ENCODE assay signal across 20 cellular contexts in the genomic region with DNA sequence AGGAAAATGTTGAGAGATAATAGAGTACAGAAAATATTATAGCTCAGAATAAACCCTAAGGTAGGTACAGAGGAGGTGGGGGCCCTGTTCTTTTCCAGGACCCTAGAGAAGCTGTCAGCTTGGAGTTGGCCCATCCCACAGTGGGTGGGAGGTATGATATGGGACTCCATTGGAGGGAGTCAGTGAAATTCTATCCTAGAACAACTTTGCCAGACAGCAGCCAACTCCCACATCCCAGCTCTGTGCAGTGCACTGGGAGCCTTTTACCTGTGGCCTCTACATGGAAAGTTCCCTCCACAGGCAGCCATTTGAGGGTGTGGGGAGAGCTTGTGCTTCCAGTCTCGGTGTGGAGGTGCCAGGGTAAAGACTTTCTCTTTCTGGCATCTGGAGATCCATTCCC. TPM values are rescaled to one million over a fixed set of nuclear protein-coding genes. Genes with fewer than 3 reads are reported as not detected.
DNase-seq lines count a peak whose midpoint lies in the region; ATAC-seq and TF ChIP-seq lines count a peak whose summit lies in the region.
"Had no signal": no experiment of that assay in that cellular context is flagged by ENCODE, and none has a peak within 500 bp of the region (broad histone marks: within the 10 kb centered on the region; RNA-seq: fewer than 3 reads in every experiment).

No MANE protein-coding gene starts in this region.

- H3K36me3 ChIP-seq in esophagus muscularis mucosa (no peaks in the 10 kb centered on the region), muscle layer of duodenum (ENCODE audit: control insufficient read depth in 1 of 2, insufficient read depth in 2 of 2, low read length in 2 of 2) (no peaks in the 10 kb centered on the region), tibial nerve (no peaks in the 10 kb centered on the region)
- H3K36me3 ChIP-seq: esophagus squamous epithelium, neutrophil had no signal

- TF ChIP-seq EP300 in esophagus muscularis mucosa (IDR thresholded peaks at IDR 0.05) (no peak), tibial nerve (IDR thresholded peaks at IDR 0.05) (no peak)

- no peak for ATAC-seq in activated CD8-positive, alpha-beta T cell treated with anti-CD3 and anti-CD28 coated beads for 36 hours
- no peak for ATAC-seq in activated CD8-positive, alpha-beta T cell treated with anti-CD3 and anti-CD28 coated beads, Interleukin-2, amount 10 ng/mL, durations not matched to agents 7 days and 5 days
- ATAC-seq: K562, PC-3 had no signal

- no peak for DNase-seq in activated CD8-positive, alpha-beta T cell treated with anti-CD3 and anti-CD28 coated beads for 36 hours
- DNase-seq in activated CD8-positive, alpha-beta T cell treated with anti-CD3 and anti-CD28 coated beads, Interleukin-2, amount 10 ng/mL, durations not matched to agents 7 days and 5 days, result no peak
- DNase-seq in esophagus muscularis mucosa (ENCODE audit: extremely low spot score) (peak; percentile 45), tibial nerve (ENCODE audit: low spot score in 2 of 2) (no peak), NCI-H128 (lab: John Stamatoyannopoulos, UW; ENCODE audit: unreplicated experiment) (no peak), hepatic stellate cell (ENCODE audit: low spot score) (no peak)
- no peak for DNase-seq in activated CD4-positive, alpha-beta T cell treated with anti-CD3 and anti-CD28 coated beads for 1 hour
- DNase-seq: activated naive CD4-positive, alpha-beta T cell treated with anti-CD3 and anti-CD28 coated beads, Interleukin-2, amount 10 ng/mL, durations not matched to agents 7 days and 5 days; esophagus squamous epithelium; glutamatergic neuron; GOT3; PC-3; stimulated activated CD4-positive, alpha-beta T cell treated with anti-CD3 and anti-CD28 coated beads, Interleukin-2, amount 100 ng/mL, for 24 hours had no signal

- peaks cover 18% of the 10 kb centered on the region for H3K4me1 Mint-ChIP-seq in activated CD8-positive, alpha-beta T cell treated with anti-CD3 and anti-CD28 coated beads for 36 hours (ENCODE audit: low read depth)
- H3K4me1 Mint-ChIP-seq in activated CD8-positive, alpha-beta T cell treated with anti-CD3 and anti-CD28 coated beads, Interleukin-2, amount 10 ng/mL, durations not matched to agents 7 days and 5 days (ENCODE audit: low read depth), result peaks cover 9% of the 10 kb centered on the region
- H3K4me1 Mint-ChIP-seq: brain had no signal

- no peaks in the 10 kb centered on the region for H3K27me3 ChIP-seq in esophagus muscularis mucosa
- H3K27me3 ChIP-seq in muscle layer of duodenum (ENCODE audit: low read depth, low read length), result no peaks in the 10 kb centered on the region
- no peaks in the 10 kb centered on the region for H3K27me3 ChIP-seq in tibial nerve
- H3K27me3 ChIP-seq: esophagus squamous epithelium, neutrophil had no signal

- no peaks in the 10 kb centered on the region for H3K36me3 Mint-ChIP-seq in activated CD8-positive, alpha-beta T cell treated with anti-CD3 and anti-CD28 coated beads for 36 hours (ENCODE audit: low read depth)
- no peaks in the 10 kb centered on the region for H3K36me3 Mint-ChIP-seq in activated CD8-positive, alpha-beta T cell treated with anti-CD3 and anti-CD28 coated beads, Interleukin-2, amount 10 ng/mL, durations not matched to agents 7 days and 5 days (ENCODE audit: low read depth)
- H3K36me3 Mint-ChIP-seq: activated naive CD4-positive, alpha-beta T cell treated with anti-CD3 and anti-CD28 coated beads, Interleukin-2, amount 10 ng/mL, durations not matched to agents 7 days and 5 days; brain had no signal

- TF ChIP-seq POLR2A in esophagus muscularis mucosa (IDR thresholded peaks at IDR 0.05; ENCODE audit: low read depth) (no peak), tibial nerve (IDR thresholded peaks at IDR 0.05) (no peak)

- WGBS in esophagus muscularis mucosa, result 93% methylated on average over 1 of the region's 1 CpG
- 64 to 86% methylated on average over 1 of the region's 1 CpG for WGBS in tibial nerve, 2 donors

- H3K27me3 Mint-ChIP-seq in activated CD8-positive, alpha-beta T cell treated with anti-CD3 and anti-CD28 coated beads for 36 hours, result peaks cover 16% of the 10 kb centered on the region
- peaks cover 12% of the 10 kb centered on the region for H3K27me3 Mint-ChIP-seq in activated CD8-positive, alpha-beta T cell treated with anti-CD3 and anti-CD28 coated beads, Interleukin-2, amount 10 ng/mL, durations not matched to agents 7 days and 5 days (ENCODE audit: low read depth)

- H3K4me3 Mint-ChIP-seq in activated CD8-positive, alpha-beta T cell treated with anti-CD3 and anti-CD28 coated beads for 36 hours, result no peak overlapping the region
- H3K4me3 Mint-ChIP-seq in activated CD8-positive, alpha-beta T cell treated with anti-CD3 and anti-CD28 coated beads, Interleukin-2, amount 10 ng/mL, durations not matched to agents 7 days and 5 days, result no peak overlapping the region
- H3K4me3 Mint-ChIP-seq: activated naive CD4-positive, alpha-beta T cell treated with anti-CD3 and anti-CD28 coated beads, Interleukin-2, amount 10 ng/mL, durations not matched to agents 7 days and 5 days; brain; T-helper 2 cell treated with Interferon-gamma antibody and Interleukin-4, amounts not matched to agents 5 μg/mL and 100 μg/mL, for 36 hours had no signal

- CTCF ChIA-PET in activated CD8-positive, alpha-beta T cell treated with anti-CD3 and anti-CD28 coated beads for 36 hours (lab: Charles Lee), result interaction anchor here (1.2 to 1.9 kb wide), 3 partner anchors 9 to 62 kb away, joined by 3 to 4 read pairs (median 3); no protein-coding TSS in a partner anchor
- CTCF ChIA-PET in activated CD8-positive, alpha-beta T cell treated with anti-CD3 and anti-CD28 coated beads, Interleukin-2, amount 10 ng/mL, durations not matched to agents 7 days and 5 days (lab: Charles Lee), result interaction anchor here (2.5 kb wide), 1 partner anchor 9 kb away, joined by 8 read pairs; no protein-coding TSS in a partner anchor

- H3K4me3 ChIP-seq in esophagus muscularis mucosa (no peak overlapping the region), muscle layer of duodenum (ENCODE audit: low read depth in 1 of 2, low read length in 2 of 2) (no peak overlapping the region), tibial nerve (no peak overlapping the region)
- H3K4me3 ChIP-seq: esophagus squamous epithelium, K562 had no signal

- POLR2A ChIA-PET in activated CD8-positive, alpha-beta T cell treated with anti-CD3 and anti-CD28 coated beads for 36 hours (lab: Charles Lee), result no interaction called here
- POLR2A ChIA-PET in activated CD8-positive, alpha-beta T cell treated with anti-CD3 and anti-CD28 coated beads, Interleukin-2, amount 10 ng/mL, durations not matched to agents 7 days and 5 days (lab: Charles Lee), result no interaction called here

- no peak for TF ChIP-seq CTCF in activated CD8-positive, alpha-beta T cell treated with anti-CD3 and anti-CD28 coated beads for 36 hours (IDR thresholded peaks at IDR 0.05)
- TF ChIP-seq CTCF in esophagus muscularis mucosa (IDR thresholded peaks at IDR 0.05) (no peak), tibial nerve (IDR thresholded peaks at IDR 0.05) (no peak)

- intact Hi-C loops in activated CD8-positive, alpha-beta T cell treated with anti-CD3 and anti-CD28 coated beads for 36 hours (cut with micrococcal nuclease), result no loop called here
- intact Hi-C loops in esophagus muscularis mucosa (cut with DNase I), result no loop called here

- no peaks in the 10 kb centered on the region for H3K9me3 Mint-ChIP-seq in activated CD8-positive, alpha-beta T cell treated with anti-CD3 and anti-CD28 coated beads for 36 hours
- no peaks in the 10 kb centered on the region for H3K9me3 Mint-ChIP-seq in activated CD8-positive, alpha-beta T cell treated with anti-CD3 and anti-CD28 coated beads, Interleukin-2, amount 10 ng/mL, durations not matched to agents 7 days and 5 days (ENCODE audit: insufficient read depth)
- H3K9me3 Mint-ChIP-seq: activated naive CD4-positive, alpha-beta T cell treated with anti-CD3 and anti-CD28 coated beads, Interleukin-2, amount 10 ng/mL, durations not matched to agents 7 days and 5 days; brain had no signal

- H3K27ac Mint-ChIP-seq in activated CD8-positive, alpha-beta T cell treated with anti-CD3 and anti-CD28 coated beads for 36 hours, result peak overlapping the region; percentile 79
- no peak overlapping the region for H3K27ac Mint-ChIP-seq in activated CD8-positive, alpha-beta T cell treated with anti-CD3 and anti-CD28 coated beads, Interleukin-2, amount 10 ng/mL, durations not matched to agents 7 days and 5 days
- H3K27ac Mint-ChIP-seq: activated naive CD4-positive, alpha-beta T cell treated with anti-CD3 and anti-CD28 coated beads, Interleukin-2, amount 10 ng/mL, durations not matched to agents 7 days and 5 days; brain; T-helper 2 cell treated with Interferon-gamma antibody and Interleukin-4, amounts not matched to agents 5 μg/mL and 100 μg/mL, for 36 hours had no signal

- H3K9me3 ChIP-seq in esophagus muscularis mucosa (no peaks in the 10 kb centered on the region), muscle layer of duodenum (ENCODE audit: control insufficient read depth in 1 of 2, low read length in 2 of 2) (no peaks in the 10 kb centered on the region), tibial nerve (no peaks in the 10 kb centered on the region)
- H3K9me3 ChIP-seq: esophagus squamous epithelium, neutrophil had no signal

- H3K4me1 ChIP-seq in esophagus muscularis mucosa (peaks cover 0 to 28% (median 5%) of the 10 kb centered on the region in 4 donors), muscle layer of duodenum (ENCODE audit: control insufficient read depth in 1 of 2, insufficient read depth in 2 of 2, low read length in 2 of 2) (no peaks in the 10 kb centered on the region), tibial nerve (peaks cover 0 to 17% (median 8%) of the 10 kb centered on the region in 4 donors)
- H3K4me1 ChIP-seq: esophagus squamous epithelium had no signal

- peak overlapping the region in 3 of 4 donors; percentile 40 to 56 (median 48) for H3K27ac ChIP-seq in esophagus muscularis mucosa (replicated peaks in 1 of 4)
- H3K27ac ChIP-seq in muscle layer of duodenum (ENCODE audit: low read length), result peak overlapping the region; percentile 56
- H3K27ac ChIP-seq in tibial nerve, result peak overlapping the region in 3 of 4 donors; percentile 37 to 66 (median 53)
- H3K27ac ChIP-seq: C4-2B, neutrophil had no signal

RNA-seq across cellular contexts. Expression of a gene that starts 36.8 kb away (rescaled TPM):
- 1 to 10 TPM; 1.1 TPM for total RNA-seq in activated CD8-positive, alpha-beta T cell treated with anti-CD3 and anti-CD28 coated beads for 36 hours
- total RNA-seq in activated CD8-positive, alpha-beta T cell treated with anti-CD3 and anti-CD28 coated beads, Interleukin-2, amount 10 ng/mL, durations not matched to agents 7 days and 5 days, result 1 to 10 TPM; 1.8 to 2.2 TPM
- total RNA-seq in esophagus muscularis mucosa (1 to 10 TPM; 5.3 to 7.2 (median 6.3) TPM), tibial nerve (10 to 100 TPM in 3 of 4 donors, 1 to 10 TPM in 1; 6.6 to 47.2 (median 34.8) TPM)
- total RNA-seq: A673, PC-3 had no signal
